Comparison of ENCODE assay signal across 24 cellular contexts in the genomic region with DNA sequence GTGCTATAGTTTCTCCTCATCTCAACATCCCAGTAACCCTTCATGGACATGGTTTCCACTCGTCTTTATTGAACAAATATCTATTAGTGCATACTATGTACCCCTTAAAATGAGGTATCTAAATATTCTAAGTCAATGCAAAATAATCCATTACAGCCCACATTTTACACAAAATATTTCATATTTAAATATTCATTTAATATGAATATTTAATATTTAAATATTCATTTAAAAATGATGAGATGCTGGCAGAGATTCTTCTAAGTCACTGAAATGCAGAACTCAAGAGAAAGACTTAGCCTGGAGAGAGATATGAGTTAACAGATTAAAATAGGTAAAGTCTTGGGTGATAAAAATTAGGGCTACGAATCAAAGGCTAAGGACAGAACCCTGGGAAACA. TPM values are rescaled to one million over a fixed set of nuclear protein-coding genes. Genes with fewer than 3 reads are reported as not detected.
DNase-seq lines count a peak whose midpoint lies in the region; FAIRE-seq and TF ChIP-seq lines count a peak whose summit lies in the region.
"Had no signal": no experiment of that assay in that cellular context is flagged by ENCODE, and none has a peak within 500 bp of the region (broad histone marks: within the 10 kb centered on the region; RNA-seq: fewer than 3 reads in every experiment).

No MANE protein-coding gene starts in this region.

- TF ChIP-seq CTCF in nephron progenitor cell (IDR thresholded peaks at IDR 0.05) = no peak
- TF ChIP-seq CTCF in coronary artery (IDR thresholded peaks at IDR 0.05) = no peak

- H3K36me3 Mint-ChIP-seq in nephron progenitor cell (ENCODE audit: low read depth) = peaks cover 43% of the 10 kb centered on the region
- H3K36me3 Mint-ChIP-seq: CD14-positive monocyte had no signal

- no peaks in the 10 kb centered on the region for H3K9me3 ChIP-seq in SK-N-MC (ENCODE audit: low read depth, low read length)
- H3K9me3 ChIP-seq: A549, BE2C, HAP-1 had no signal

- H3K4me3 Mint-ChIP-seq in nephron progenitor cell = no peak overlapping the region
- H3K4me3 Mint-ChIP-seq: CD14-positive monocyte; CD4-positive, alpha-beta T cell; CD8-positive, alpha-beta memory T cell; HFFc6 had no signal

- H3K4me3 ChIP-seq in SK-N-MC (no peak overlapping the region), coronary artery (no peak overlapping the region)
- H3K4me3 ChIP-seq: A549; BLaER1 treated with 17β-estradiol and CSF1 and Interleukin-3, amounts not matched to agents 10 nM and 100 nM; HAP-1 had no signal

- peaks cover 4% of the 10 kb centered on the region for H3K9me3 Mint-ChIP-seq in nephron progenitor cell
- H3K9me3 Mint-ChIP-seq: HFFc6 had no signal

- no peak overlapping the region for H3K9ac ChIP-seq in SK-N-MC (ENCODE audit: insufficient read length)
- H3K9ac ChIP-seq: BLaER1 treated with 17β-estradiol and CSF1 and Interleukin-3, amounts not matched to agents 10 nM and 100 nM had no signal

- H3K27ac Mint-ChIP-seq in nephron progenitor cell = peak overlapping the region; percentile 81
- H3K27ac Mint-ChIP-seq: CD14-positive monocyte; CD4-positive, alpha-beta T cell; CD8-positive, alpha-beta memory T cell; HFFc6 had no signal

- DNase-seq in SK-N-MC (ENCODE audit: low read depth, low spot score) = no peak
- DNase-seq in frontal cortex (ENCODE audit: low spot score in 2 of 2) = no peak
- DNase-seq in nephron progenitor cell = no peak
- DNase-seq in NCI-H1105 (lab: John Stamatoyannopoulos, UW) = no peak
- DNase-seq in NCI-H526 treated with DMSO at 0.1 percent for 48 hours (lab: John Stamatoyannopoulos, UW) = no peak
- DNase-seq in coronary artery (ENCODE audit: low spot score) = no peak
- DNase-seq: 8988T; ACHN; AML-193; BE2C; CD4-positive, alpha-beta T cell; CD8-positive, alpha-beta memory T cell; DMS 273 treated with DMSO at 0.1 percent for 48 hours; DMS53; DMS79 treated with DMSO at 0.1 percent for 48 hours; GOT3; HFFc6 had no signal

- H3K4me1 Mint-ChIP-seq in nephron progenitor cell = no peaks in the 10 kb centered on the region
- H3K4me1 Mint-ChIP-seq: CD14-positive monocyte; CD8-positive, alpha-beta memory T cell had no signal

- no peaks in the 10 kb centered on the region for H3K27me3 Mint-ChIP-seq in nephron progenitor cell (ENCODE audit: low read depth, poor library complexity)
- H3K27me3 Mint-ChIP-seq: CD4-positive, alpha-beta T cell had no signal

- no peaks in the 10 kb centered on the region for H3K36me3 ChIP-seq in SK-N-MC (ENCODE audit: insufficient read depth, low read length)
- H3K36me3 ChIP-seq: BE2C, HAP-1 had no signal

- FAIRE-seq in frontal cortex (lab: Jason Lieb, UNC) = peak; percentile 36
- FAIRE-seq: A549, D721Med, GM12892, H54 had no signal

- peak overlapping the region; percentile 37; the same call in 1 of the 2 replicates for H3K27ac ChIP-seq in SK-N-MC
- no peak overlapping the region for H3K27ac ChIP-seq in coronary artery
- H3K27ac ChIP-seq: A549; BLaER1 treated with 17β-estradiol and CSF1 and Interleukin-3, amounts not matched to agents 10 nM and 100 nM had no signal

RNA-seq across cellular contexts. Expression of a gene that starts 17.9 kb away (rescaled TPM):
- 30.2 TPM for total RNA-seq in frontal cortex
